ENCODE assay signal across 1 cellular context in genomic region chr11:72534859-72535547, GRCh38.
TF ChIP-seq lines count a peak whose summit lies in the region.

No MANE protein-coding gene starts in this region.

TF ChIP-seq in WTC11, 78 proteins besides CTCF, POLR2A, EP300 and RAD21 (continued from another document):
- TF ChIP-seq ZNF532 (CRISPR knock-in tag; IDR thresholded peaks at IDR 0.05; ENCODE audit: borderline replicate concordance), result no peak
